1 cellular context compared by ENCODE assay signal in genomic region chr1:16513412-16514106, GRCh38.
A peak's percentile ranks its signal among the peaks of the same experiment; 100 is the strongest.
TF ChIP-seq lines count a peak whose summit lies in the region.

No MANE protein-coding gene starts in this region.

TF ChIP-seq in K562, 482 proteins besides CTCF, POLR2A, EP300 and RAD21 (continued from another document):
- TF ChIP-seq TCF7 (IDR thresholded peaks at IDR 0.05; ENCODE audit: borderline replicate concordance) (peak; percentile 64; the same call in 1 of the 2 replicates), RERE (CRISPR knock-in tag; IDR thresholded peaks at IDR 0.05; ENCODE audit: borderline replicate concordance) (0 out of 2 replicates have a peak, but pooled peaks have one; percentile 43), OTX1 (CRISPR knock-in tag; IDR thresholded peaks at IDR 0.05) (peak; percentile 100), ZNF354B (CRISPR knock-in tag; IDR thresholded peaks at IDR 0.05) (peak; percentile 84)
- TF ChIP-seq, protein P1, sequence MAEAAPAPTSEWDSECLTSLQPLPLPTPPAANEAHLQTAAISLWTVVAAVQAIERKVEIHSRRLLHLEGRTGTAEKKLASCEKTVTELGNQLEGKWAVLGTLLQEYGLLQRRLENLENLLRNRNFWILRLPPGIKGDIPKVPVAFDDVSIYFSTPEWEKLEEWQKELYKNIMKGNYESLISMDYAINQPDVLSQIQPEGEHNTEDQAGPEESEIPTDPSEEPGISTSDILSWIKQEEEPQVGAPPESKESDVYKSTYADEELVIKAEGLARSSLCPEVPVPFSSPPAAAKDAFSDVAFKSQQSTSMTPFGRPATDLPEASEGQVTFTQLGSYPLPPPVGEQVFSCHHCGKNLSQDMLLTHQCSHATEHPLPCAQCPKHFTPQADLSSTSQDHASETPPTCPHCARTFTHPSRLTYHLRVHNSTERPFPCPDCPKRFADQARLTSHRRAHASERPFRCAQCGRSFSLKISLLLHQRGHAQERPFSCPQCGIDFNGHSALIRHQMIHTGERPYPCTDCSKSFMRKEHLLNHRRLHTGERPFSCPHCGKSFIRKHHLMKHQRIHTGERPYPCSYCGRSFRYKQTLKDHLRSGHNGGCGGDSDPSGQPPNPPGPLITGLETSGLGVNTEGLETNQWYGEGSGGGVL (CRISPR knock-in tag; IDR thresholded peaks at IDR 0.05), result peak; percentile 76
